In genomic region chr11:46465683-46466082, GRCh38 we compare ENCODE assay signal across 22 cellular contexts.
DNase-seq lines count a peak whose midpoint lies in the region; ATAC-seq, FAIRE-seq and TF ChIP-seq lines count a peak whose summit lies in the region.
"Had no signal": no experiment of that assay in that cellular context is flagged by ENCODE, and none has a peak within 500 bp of the region (broad histone marks: within the 10 kb centered on the region; RNA-seq: fewer than 3 reads in every experiment).

No MANE protein-coding gene starts in this region.

- H3K4me3 ChIP-seq in Karpas-422 (ENCODE audit: low read length) (no peak overlapping the region), small intestine (ENCODE audit: low read depth in 1 of 2, low read length in 2 of 2) (no peak overlapping the region)
- H3K4me3 ChIP-seq: PC-9, SK-N-MC had no signal

- H3K79me2 ChIP-seq in Karpas-422 (ENCODE audit: low read length): no peaks in the 10 kb centered on the region

- H2AFZ ChIP-seq in Karpas-422 (ENCODE audit: low read length): no peak overlapping the region
- H2AFZ ChIP-seq: PC-9 had no signal

- no peaks in the 10 kb centered on the region for H3K27me3 ChIP-seq in Karpas-422 (ENCODE audit: low read length)
- H3K27me3 ChIP-seq in small intestine (ENCODE audit: control insufficient read depth in 2 of 2, insufficient read depth in 2 of 2, low read length in 2 of 2): no peaks in the 10 kb centered on the region
- H3K27me3 ChIP-seq: BE2C had no signal

- H3K36me3 ChIP-seq in Karpas-422 (ENCODE audit: insufficient read depth, low read length) (no peaks in the 10 kb centered on the region), small intestine (ENCODE audit: control insufficient read depth in 2 of 2, insufficient read depth in 2 of 2, low read length in 2 of 2) (no peaks in the 10 kb centered on the region)
- H3K36me3 ChIP-seq: BE2C had no signal

- no peak overlapping the region for H3K9ac ChIP-seq in Karpas-422 (ENCODE audit: low read length)

- ATAC-seq in GM21786 (IDR thresholded peaks at IDR 0.05; ENCODE audit: unreplicated experiment): no peak

- TF ChIP-seq POLR2A in erythroblast (IDR thresholded peaks at IDR 0.05; ENCODE audit: low read length): no peak

- H3K4me2 ChIP-seq in Karpas-422 (ENCODE audit: low read depth, low read length, poor library complexity, severe bottlenecking): peak overlapping the region; percentile 24
- H3K4me2 ChIP-seq: PC-9 had no signal

- DNase-seq in Karpas-422: no peak
- DNase-seq in OCI-M1 (lab: John Stamatoyannopoulos, UW): peak; percentile 35
- peak; percentile 45 to 64 for DNase-seq in erythroblast (lab: John Stamatoyannopoulos, UW)
- DNase-seq in small intestine: peak; percentile 86
- DNase-seq in hippocampal formation (lab: John Stamatoyannopoulos, UW): no peak
- DNase-seq in posterior vena cava (ENCODE audit: low spot score): no peak
- DNase-seq: BE2C; CD4-positive, CD25-positive, alpha-beta regulatory T cell; DMS79 treated with DMSO at 0.1 percent for 48 hours; H9; HFFc6; KBM-7; NCI-H1417; NCI-H1694 treated with DMSO at 0.1 percent for 48 hours; NCI-H2081 treated with DMSO at 0.1 percent for 48 hours; NCI-H446; NCI-H526; PC-9; SHP77 treated with DMSO at 0.1 percent for 48 hours had no signal

- no peaks in the 10 kb centered on the region for H3K9me2 ChIP-seq in Karpas-422 (replicated peaks; ENCODE audit: insufficient read depth, low read length)

- peaks cover 17% of the 10 kb centered on the region for H3K4me1 ChIP-seq in Karpas-422 (ENCODE audit: low read length)
- H3K4me1 ChIP-seq in small intestine (ENCODE audit: control insufficient read depth in 2 of 2, insufficient read depth in 1 of 2, low read depth in 1 of 2, low read length in 1 of 2): peaks cover 4 to 15% of the 10 kb centered on the region in 2 donors
- H3K4me1 ChIP-seq: BE2C had no signal

- intact Hi-C loops in posterior vena cava (cut with DNase I): no loop called here

- no peaks in the 10 kb centered on the region for H3K9me3 ChIP-seq in Karpas-422 (ENCODE audit: low read length)
- H3K9me3 ChIP-seq in small intestine (ENCODE audit: control insufficient read depth, low read depth): no peaks in the 10 kb centered on the region
- H3K9me3 ChIP-seq: BE2C had no signal

- 0 out of 2 replicates have a peak, but pooled peaks cover 7% of the 10 kb centered on the region for H4K20me1 ChIP-seq in Karpas-422 (ENCODE audit: insufficient read depth, low read depth, low read length)

- no peak for FAIRE-seq in small intestine (lab: Jason Lieb, UNC)

- H3K27ac ChIP-seq in Karpas-422 (ENCODE audit: low read length) (no peak overlapping the region), small intestine (ENCODE audit: low read depth in 1 of 2, low read length in 1 of 2) (peak overlapping the region in 1 of 2 donors; percentile 20)
- H3K27ac ChIP-seq: PC-9, RWPE1, SK-N-MC had no signal

- 13 to 67% (median 35%) methylated on average over 1 of the region's 1 CpG for WGBS in small intestine, 3 donors

Comparison
In these comparisons a context has a peak if more than half of its experiments do, and no peak if none do; other contexts are left out.
1. DNase-seq: peak in OCI-M1 (single experiment), erythroblast (2 of 2) and small intestine (single experiment); none in Karpas-422 (single experiment), hippocampal formation (0 of 2) and posterior vena cava (single experiment).